ENCODE assay signal across 24 cellular contexts in the genomic region with DNA sequence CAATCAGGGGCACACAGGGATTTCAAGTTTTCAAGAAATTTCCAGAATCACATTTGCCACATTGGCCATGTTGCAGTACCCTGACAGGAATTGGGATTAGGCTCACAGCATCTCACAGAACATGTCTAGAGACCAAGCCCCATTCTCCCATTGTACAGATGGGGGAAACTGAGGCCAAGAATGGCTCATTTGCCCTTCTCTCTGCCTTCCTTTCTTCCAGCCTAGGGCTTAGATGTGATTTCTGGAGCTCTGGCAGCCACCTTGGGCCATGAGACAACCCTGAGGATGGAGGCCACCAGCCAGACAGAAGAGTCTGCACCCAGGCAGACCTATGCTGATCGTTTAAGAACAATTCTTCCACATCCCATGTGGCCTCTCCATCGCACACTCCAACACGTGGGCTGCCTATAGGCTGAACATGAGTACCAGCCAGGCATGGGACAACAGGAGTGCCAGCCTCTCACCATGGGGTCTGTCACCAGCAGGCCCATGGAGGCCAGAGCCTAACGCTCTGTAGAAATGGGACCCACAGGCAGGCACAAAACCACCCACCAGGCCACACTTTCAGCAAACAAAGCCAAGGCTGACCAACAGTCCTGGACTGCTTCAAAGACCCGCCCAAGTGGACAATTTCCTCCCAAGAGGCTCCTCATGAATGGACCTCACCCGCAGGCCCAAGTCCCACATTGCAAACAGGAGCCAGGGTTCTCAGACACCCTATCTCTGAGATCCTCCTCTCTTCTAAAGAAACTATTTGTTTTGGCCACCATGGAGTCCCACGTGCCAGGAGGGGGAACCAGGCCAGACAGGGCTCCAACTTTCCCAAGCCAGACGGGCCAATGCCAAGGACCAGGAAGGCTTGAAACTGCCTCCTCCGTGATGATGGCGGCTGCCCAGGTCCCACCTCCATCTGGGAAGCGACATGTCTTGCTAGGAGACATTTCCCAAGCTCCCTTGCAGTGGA. TPM values are rescaled to one million over a fixed set of nuclear protein-coding genes. Genes with fewer than 3 reads are reported as not detected.
A peak's percentile ranks its signal among the peaks of the same experiment; 100 is the strongest.
DNase-seq lines count a peak whose midpoint lies in the region; ATAC-seq, FAIRE-seq and TF ChIP-seq lines count a peak whose summit lies in the region.
"Had no signal": no experiment of that assay in that cellular context is flagged by ENCODE, and none has a peak within 500 bp of the region (broad histone marks: within the 10 kb centered on the region; RNA-seq: fewer than 3 reads in every experiment).

No MANE protein-coding gene starts in this region.

- peaks cover 8% of the 10 kb centered on the region for H3K79me1 ChIP-seq in mesenchymal stem cell (replicated peaks; ENCODE audit: low read length, poor library complexity, severe bottlenecking)

- no peak overlapping the region for H3K27ac Mint-ChIP-seq in endodermal cell
- peak overlapping the region in 2 of 10 donors; percentile 35 to 70 for H3K27ac Mint-ChIP-seq in naive thymus-derived CD8-positive, alpha-beta T cell
- H3K27ac Mint-ChIP-seq: dendritic cell treated with granulocyte-macrophage colony-stimulating factor and Interleukin-4, amounts not matched to agents 40 ng/mL and 50 ng/mL, for 4 days; natural killer cell treated with Interleukin-12 subunit alpha and Interleukin-12 subunit beta and Interleukin-15 and Interleukin-18, amount 100 ng/mL, for 72 hours; stimulated activated naive CD8-positive, alpha-beta T cell treated with anti-CD3 and anti-CD28 coated beads, Interleukin-15, amount 100 ng/mL, for 72 hours had no signal

- intact Hi-C loops in kidney (cut with DNase I) (no loop called here), prostate gland (cut with DNase I) (no loop called here)

- FAIRE-seq in bronchial epithelial cell (lab: Jason Lieb, UNC) = peak; percentile 36
- FAIRE-seq in kidney (lab: Jason Lieb, UNC) = no peak
- FAIRE-seq: A549, D721Med, GM18507, islet of Langerhans had no signal

- POLR2A ChIA-PET in HEK293 (lab: Yijun Ruan, JAX) = no interaction called here
- POLR2A ChIA-PET in naive thymus-derived CD8-positive, alpha-beta T cell (lab: Charles Lee) = no interaction called here

- H3K4me1 ChIP-seq in HEK293 (ENCODE audit: control insufficient read depth, insufficient read depth, low read length) (no peaks in the 10 kb centered on the region), kidney (ENCODE audit: control insufficient read depth in 1 of 2, insufficient read depth in 1 of 2, low read depth in 1 of 2, low read length in 2 of 2) (peaks cover 9 to 11% of the 10 kb centered on the region in 2 donors), prostate gland (replicated peaks) (no peaks in the 10 kb centered on the region), endodermal cell (ENCODE audit: control insufficient read depth, insufficient read depth, low read length) (peaks cover 6% of the 10 kb centered on the region), mesenchymal stem cell (ENCODE audit: control insufficient read depth, insufficient read depth, low read depth, low read length) (peaks cover 22% of the 10 kb centered on the region)

- no peaks in the 10 kb centered on the region for H3K27me3 Mint-ChIP-seq in endodermal cell (ENCODE audit: insufficient read depth)
- H3K27me3 Mint-ChIP-seq in naive thymus-derived CD8-positive, alpha-beta T cell = no peaks in the 10 kb centered on the region
- H3K27me3 Mint-ChIP-seq: activated naive CD8-positive, alpha-beta T cell; brain; dendritic cell treated with granulocyte-macrophage colony-stimulating factor and Interleukin-4, amounts not matched to agents 40 ng/mL and 50 ng/mL, for 4 days; natural killer cell treated with Interleukin-12 subunit alpha and Interleukin-12 subunit beta and Interleukin-15 and Interleukin-18, amount 100 ng/mL, for 72 hours; progenitor cell of endocrine pancreas; stimulated activated naive CD8-positive, alpha-beta T cell treated with anti-CD3 and anti-CD28 coated beads, Interleukin-15, amount 100 ng/mL, for 72 hours had no signal

- TF ChIP-seq POLR2A in prostate gland (IDR thresholded peaks at IDR 0.05) = no peak

- no peak overlapping the region for H4K91ac ChIP-seq in mesenchymal stem cell (ENCODE audit: low read length)

- no peaks in the 10 kb centered on the region for H3K9me3 Mint-ChIP-seq in endodermal cell
- H3K9me3 Mint-ChIP-seq in naive thymus-derived CD8-positive, alpha-beta T cell = no peaks in the 10 kb centered on the region
- H3K9me3 Mint-ChIP-seq: dendritic cell treated with granulocyte-macrophage colony-stimulating factor and Interleukin-4, amounts not matched to agents 40 ng/mL and 50 ng/mL, for 4 days; natural killer cell treated with Interleukin-12 subunit alpha and Interleukin-12 subunit beta and Interleukin-15 and Interleukin-18, amount 100 ng/mL, for 72 hours; stimulated activated naive CD8-positive, alpha-beta T cell treated with anti-CD3 and anti-CD28 coated beads, Interleukin-15, amount 100 ng/mL, for 72 hours had no signal

- no peak overlapping the region for H3K18ac ChIP-seq in mesenchymal stem cell (ENCODE audit: low read depth in 1 of 2, low read length in 2 of 2)

- no peaks in the 10 kb centered on the region for H3K9me3 ChIP-seq in HEK293 (ENCODE audit: control insufficient read depth, insufficient read depth, low read depth, low read length)
- peaks cover 0 to 3% of the 10 kb centered on the region in 2 donors for H3K9me3 ChIP-seq in kidney (ENCODE audit: control insufficient read depth in 1 of 2, low read length in 2 of 2)
- no peaks in the 10 kb centered on the region for H3K9me3 ChIP-seq in prostate gland
- H3K9me3 ChIP-seq in endodermal cell (ENCODE audit: control insufficient read depth, low read length) = no peaks in the 10 kb centered on the region
- H3K9me3 ChIP-seq in mesenchymal stem cell (ENCODE audit: control insufficient read depth, low read length) = no peaks in the 10 kb centered on the region
- H3K9me3 ChIP-seq: A549 had no signal

- no peak overlapping the region for H4K8ac ChIP-seq in mesenchymal stem cell (ENCODE audit: low read length)

- H2BK5ac ChIP-seq in mesenchymal stem cell (ENCODE audit: low read depth, low read length, poor library complexity, severe bottlenecking) = no peak overlapping the region

- H3K14ac ChIP-seq in mesenchymal stem cell (ENCODE audit: low read length in 2 of 2) = no peak overlapping the region

- no peak overlapping the region for H2AFZ ChIP-seq in mesenchymal stem cell (ENCODE audit: low read depth, low read length)

- peaks cover 46% of the 10 kb centered on the region for H3K36me3 Mint-ChIP-seq in endodermal cell (ENCODE audit: low read depth)
- no peaks in the 10 kb centered on the region for H3K36me3 Mint-ChIP-seq in naive thymus-derived CD8-positive, alpha-beta T cell
- H3K36me3 Mint-ChIP-seq: natural killer cell treated with Interleukin-12 subunit alpha and Interleukin-12 subunit beta and Interleukin-15 and Interleukin-18, amount 100 ng/mL, for 72 hours had no signal

- no peak overlapping the region for H3K4ac ChIP-seq in mesenchymal stem cell (ENCODE audit: low read depth in 1 of 2, low read length in 2 of 2)

- no peak overlapping the region for H3K4me3 Mint-ChIP-seq in endodermal cell
- H3K4me3 Mint-ChIP-seq in naive thymus-derived CD8-positive, alpha-beta T cell = peak overlapping the region in 2 of 10 donors; percentile 40 to 60
- H3K4me3 Mint-ChIP-seq: brain; dendritic cell treated with granulocyte-macrophage colony-stimulating factor and Interleukin-4, amounts not matched to agents 40 ng/mL and 50 ng/mL, for 4 days; natural killer cell treated with Interleukin-12 subunit alpha and Interleukin-12 subunit beta and Interleukin-15 and Interleukin-18, amount 100 ng/mL, for 72 hours had no signal

- H3K36me3 ChIP-seq in HEK293 (ENCODE audit: control insufficient read depth in 2 of 2, insufficient read depth in 1 of 2, low read length in 2 of 2) = peaks cover 0 to 39% of the 10 kb centered on the region in 2 experiments; a peak in 1 of 3 replicates
- peaks cover 36% of the 10 kb centered on the region for H3K36me3 ChIP-seq in bronchial epithelial cell (ENCODE audit: control insufficient read depth, insufficient read depth, low read length)
- H3K36me3 ChIP-seq in kidney (ENCODE audit: control insufficient read depth in 1 of 2, insufficient read depth in 2 of 2, low read length in 2 of 2) = peaks cover 14 to 23% of the 10 kb centered on the region in 2 donors
- no peaks in the 10 kb centered on the region for H3K36me3 ChIP-seq in prostate gland
- H3K36me3 ChIP-seq in endodermal cell (ENCODE audit: control insufficient read depth, insufficient read depth, low read length) = no peaks in the 10 kb centered on the region
- H3K36me3 ChIP-seq in mesenchymal stem cell (ENCODE audit: control insufficient read depth in 1 of 2, insufficient read depth in 2 of 2, low read depth in 1 of 2, low read length in 2 of 2) = peaks cover 4 to 60% of the 10 kb centered on the region in 2 experiments

- H2AK5ac ChIP-seq in mesenchymal stem cell (ENCODE audit: low read length, severe bottlenecking) = no peak overlapping the region

- ATAC-seq in naive thymus-derived CD8-positive, alpha-beta T cell = no peak
- ATAC-seq: A549; natural killer cell treated with Interleukin-12 subunit alpha and Interleukin-12 subunit beta and Interleukin-15 and Interleukin-18, amount 100 ng/mL, for 72 hours; stimulated activated naive CD8-positive, alpha-beta T cell treated with anti-CD3 and anti-CD28 coated beads, Interleukin-15, amount 100 ng/mL, for 72 hours had no signal

- DNase-seq in bronchial epithelial cell (ENCODE audit: low read depth) (no peak), kidney (peak; percentile 43), prostate gland (ENCODE audit: low spot score) (peak; percentile 91), DMS153 (lab: John Stamatoyannopoulos, UW) (no peak), endodermal cell (no peak), mesenchymal stem cell (no peak)
- DNase-seq in naive thymus-derived CD8-positive, alpha-beta T cell = no peak
- DNase-seq: foreskin fibroblast; NCI-H146; NCI-H2171; SHP77 treated with DMSO at 0.1 percent for 48 hours; stimulated activated CD4-positive, alpha-beta T cell treated with anti-CD3 and anti-CD28 coated beads, Interleukin-4, amount 100 ng/mL, for 4 hours; stimulated activated naive CD8-positive, alpha-beta T cell treated with anti-CD3 and anti-CD28 coated beads, Interleukin-15, amount 100 ng/mL, for 72 hours had no signal

- no peak overlapping the region for H2BK120ac ChIP-seq in mesenchymal stem cell (ENCODE audit: low read depth, low read length)

- no peak overlapping the region for H3K4me2 ChIP-seq in mesenchymal stem cell (ENCODE audit: low read length, poor library complexity, severe bottlenecking)
- H3K4me2 ChIP-seq: A549 had no signal

- no peak overlapping the region for H2BK15ac ChIP-seq in mesenchymal stem cell (ENCODE audit: low read depth, poor library complexity, severe bottlenecking)

- H3K4me3 ChIP-seq in HEK293 (ENCODE audit: low read depth, low read length) (no peak overlapping the region), bronchial epithelial cell (ENCODE audit: low read depth, low read length) (no peak overlapping the region), kidney (ENCODE audit: low read length in 2 of 2) (no peak overlapping the region), prostate gland (no peak overlapping the region), endodermal cell (ENCODE audit: low read length) (no peak overlapping the region), mesenchymal stem cell (ENCODE audit: insufficient read depth in 1 of 2, low read depth in 1 of 2, low read length in 2 of 2) (no peak overlapping the region)
- H3K4me3 ChIP-seq: A549 had no signal

- H3K4me1 Mint-ChIP-seq in endodermal cell = peaks cover 15% of the 10 kb centered on the region
- peaks cover 5 to 12% (median 10%) of the 10 kb centered on the region in 4 donors for H3K4me1 Mint-ChIP-seq in naive thymus-derived CD8-positive, alpha-beta T cell

- H3K23ac ChIP-seq in mesenchymal stem cell (ENCODE audit: low read length in 2 of 2) = no peak overlapping the region

- H3K27ac ChIP-seq in HEK293 (ENCODE audit: extremely low read depth, low read depth, low read length) (no peak overlapping the region), kidney (ENCODE audit: low read depth in 2 of 2, low read length in 2 of 2) (no peak overlapping the region), prostate gland (peak overlapping the region; percentile 5 to 6), endodermal cell (ENCODE audit: low read depth, low read length) (no peak overlapping the region), mesenchymal stem cell (ENCODE audit: low read length, poor library complexity, severe bottlenecking) (no peak overlapping the region)
- H3K27ac ChIP-seq: A549 had no signal

- no peak overlapping the region for H2BK12ac ChIP-seq in mesenchymal stem cell (ENCODE audit: low read length in 2 of 2)

- CTCF ChIA-PET in HEK293 (lab: Yijun Ruan, JAX) = no interaction called here

- H3K27me3 ChIP-seq in bronchial epithelial cell (ENCODE audit: control insufficient read depth, insufficient read depth, low read length) (no peaks in the 10 kb centered on the region), prostate gland (replicated peaks; ENCODE audit: insufficient read depth) (no peaks in the 10 kb centered on the region), endodermal cell (ENCODE audit: control insufficient read depth, insufficient read depth, low read length, poor library complexity, severe bottlenecking) (no peaks in the 10 kb centered on the region), mesenchymal stem cell (ENCODE audit: control insufficient read depth in 1 of 2, insufficient read depth in 1 of 2, low read length in 2 of 2) (no peaks in the 10 kb centered on the region)

- 65% methylated on average over 11 of the region's 11 CpGs for WGBS in prostate gland
- WGBS in endodermal cell (ENCODE audit: insufficient coverage in 1 of 2, insufficient read length in 1 of 2), 2 experiments = 95% methylated on average over 8 to 11 of the region's 11 CpGs
- WGBS in mesenchymal stem cell = 96% methylated on average over 10 of the region's 11 CpGs

- no peak overlapping the region for H3K9ac ChIP-seq in kidney (ENCODE audit: low read length in 2 of 2)
- H3K9ac ChIP-seq in endodermal cell (ENCODE audit: extremely low read depth, low read length, poor library complexity, severe bottlenecking) = no peak overlapping the region
- H3K9ac ChIP-seq in mesenchymal stem cell (ENCODE audit: low read length) = no peak overlapping the region

- TF ChIP-seq CTCF in HEK293 (tag by site-specific recombination; IDR thresholded peaks at IDR 0.05) = no peak
- TF ChIP-seq CTCF in bronchial epithelial cell (IDR thresholded peaks at IDR 0.05; ENCODE audit: insufficient read depth, low read length, severe bottlenecking) = no peak
- TF ChIP-seq CTCF in kidney (IDR thresholded peaks at IDR 0.05; ENCODE audit: borderline replicate concordance, extremely low read depth, insufficient read depth) = no peak
- no peak for TF ChIP-seq CTCF in prostate gland (IDR thresholded peaks at IDR 0.05)
- TF ChIP-seq CTCF in endodermal cell (conservative IDR thresholded peaks at IDR 0.05) = no peak

RNA-seq across cellular contexts. Expression of a gene that starts 20.7 kb away (rescaled TPM):
- total RNA-seq in bronchial epithelial cell (55.8 and 64.8 TPM in 2 replicates), kidney (53.0 TPM), prostate gland (10 to 100 TPM; 40.4 to 75.0 TPM), endodermal cell (10 to 100 TPM; 11.9 to 24.1 TPM)
- 14.1 TPM for polyA plus RNA-seq in kidney (ENCODE audit: insufficient read depth, low read depth, low replicate concordance)
- 7.7 TPM for polyA plus RNA-seq in endodermal cell (2013, experiment 1 of 2)
- 5.3 TPM for polyA plus RNA-seq in endodermal cell (2013, experiment 2 of 2)
- total RNA-seq in naive thymus-derived CD8-positive, alpha-beta T cell = under 1 TPM; 0.21 to 0.30 TPM
- not detected for polyA plus RNA-seq in naive thymus-derived CD8-positive, alpha-beta T cell
- 23.5 TPM for polyA plus RNA-seq in mesenchymal stem cell (2013, experiment 1 of 2)
- 22.9 TPM for polyA plus RNA-seq in mesenchymal stem cell (2013, experiment 2 of 2)
- total RNA-seq: OCI-LY7 had no signal

Comparison
In these comparisons a context has a peak if more than half of its experiments do, and no peak if none do; other contexts are left out.
1. H3K27ac ChIP-seq: peak in prostate gland (2 of 2); none in HEK293 (single experiment), kidney (0 of 2), endodermal cell (single experiment) and mesenchymal stem cell (single experiment).
2. DNase-seq: peak in kidney (single experiment) and prostate gland (single experiment); none in bronchial epithelial cell (single experiment), DMS153 (single experiment), endodermal cell (single experiment), naive thymus-derived CD8-positive, alpha-beta T cell (0 of 10) and mesenchymal stem cell (single experiment).
3. RNA of a gene that starts 20.7 kb away (total RNA-seq): 40.4 to 75.0 TPM in prostate gland, 55.8 to 64.8 TPM in bronchial epithelial cell, 53.0 TPM in kidney (single experiment) and 11.9 to 24.1 TPM in endodermal cell; 0.21 to 0.30 TPM in naive thymus-derived CD8-positive, alpha-beta T cell; every median in the first group is over 4 times any median in the second.